ENCODE assay signal across 11 cellular contexts in genomic region chr3:187799942-187800637, GRCh38. TPM values are rescaled to one million over a fixed set of nuclear protein-coding genes. Genes with fewer than 3 reads are reported as not detected.
A peak's percentile ranks its signal among the peaks of the same experiment; 100 is the strongest.
DNase-seq lines count a peak whose midpoint lies in the region; ATAC-seq lines count a peak whose summit lies in the region.
"Had no signal": no experiment of that assay in that cellular context is flagged by ENCODE, and none has a peak within 500 bp of the region (broad histone marks: within the 10 kb centered on the region; RNA-seq: fewer than 3 reads in every experiment).

No MANE protein-coding gene starts in this region.

- peak overlapping the region; percentile 90 for H3K27ac Mint-ChIP-seq in activated T-helper 1 cell treated with anti-CD3 and anti-CD28 coated beads, Interleukin-12 subunit alpha, Interleukin-12 subunit beta, Interleukin-2, Interleukin-4 antibody, amounts not matched to agents 30 ng/mL and 10 ng/mL and 1 ng/mL, durations not matched to agents 14 hours and 24 hours and 36 hours

- H3K9me3 Mint-ChIP-seq in activated T-helper 1 cell treated with anti-CD3 and anti-CD28 coated beads, Interleukin-12 subunit alpha, Interleukin-12 subunit beta, Interleukin-2, Interleukin-4 antibody, amounts not matched to agents 30 ng/mL and 10 ng/mL and 1 ng/mL, durations not matched to agents 14 hours and 24 hours and 36 hours = peaks cover 11% of the 10 kb centered on the region

- H3K4me1 ChIP-seq in ACC112 (ENCODE audit: control insufficient read depth, insufficient read depth, low read length, unreplicated experiment) = no peaks in the 10 kb centered on the region

- H3K27ac ChIP-seq in ACC112 (ENCODE audit: low read depth, low read length) = no peak overlapping the region

- H3K36me3 ChIP-seq in ACC112 (ENCODE audit: insufficient read depth, low read length) = no peaks in the 10 kb centered on the region

- peak overlapping the region; percentile 48 for H2AFZ ChIP-seq in ACC112 (ENCODE audit: low read length, unreplicated experiment)

- no peaks in the 10 kb centered on the region for H3K27me3 Mint-ChIP-seq in activated T-helper 1 cell treated with anti-CD3 and anti-CD28 coated beads, Interleukin-12 subunit alpha, Interleukin-12 subunit beta, Interleukin-2, Interleukin-4 antibody, amounts not matched to agents 30 ng/mL and 10 ng/mL and 1 ng/mL, durations not matched to agents 14 hours and 24 hours and 36 hours (ENCODE audit: insufficient read depth)

- intact Hi-C loops in activated T-helper 1 cell treated with anti-CD3 and anti-CD28 coated beads, Interleukin-12 subunit alpha, Interleukin-12 subunit beta, Interleukin-2, Interleukin-4 antibody, amounts not matched to agents 30 ng/mL and 10 ng/mL and 1 ng/mL, durations not matched to agents 14 hours and 24 hours and 36 hours (cut with micrococcal nuclease) = loop anchor here (1.0 to 10.0 kb wide), 11 partner anchors 11 to 1525 kb away; partner anchors contain the start of gene LPP

- peaks cover 80% of the 10 kb centered on the region for H3K4me1 Mint-ChIP-seq in activated T-helper 1 cell treated with anti-CD3 and anti-CD28 coated beads, Interleukin-12 subunit alpha, Interleukin-12 subunit beta, Interleukin-2, Interleukin-4 antibody, amounts not matched to agents 30 ng/mL and 10 ng/mL and 1 ng/mL, durations not matched to agents 14 hours and 24 hours and 36 hours (ENCODE audit: low read depth)

- H3K4me3 ChIP-seq in ACC112 (ENCODE audit: low read depth, low read length) = no peak overlapping the region

- no peaks in the 10 kb centered on the region for H3K79me2 ChIP-seq in ACC112 (ENCODE audit: control insufficient read depth, insufficient read depth, low read length, unreplicated experiment)

- peaks cover 16% of the 10 kb centered on the region for H3K36me3 Mint-ChIP-seq in activated T-helper 1 cell treated with anti-CD3 and anti-CD28 coated beads, Interleukin-12 subunit alpha, Interleukin-12 subunit beta, Interleukin-2, Interleukin-4 antibody, amounts not matched to agents 30 ng/mL and 10 ng/mL and 1 ng/mL, durations not matched to agents 14 hours and 24 hours and 36 hours (ENCODE audit: low read depth)
- H3K36me3 Mint-ChIP-seq: CD14-positive monocyte had no signal

- no peak for DNase-seq in activated T-helper 1 cell treated with anti-CD3 and anti-CD28 coated beads, Interleukin-12 subunit alpha, Interleukin-12 subunit beta, Interleukin-2, Interleukin-4 antibody, amounts not matched to agents 30 ng/mL and 10 ng/mL and 1 ng/mL, durations not matched to agents 14 hours and 24 hours and 36 hours (ENCODE audit: low spot score)
- no peak for DNase-seq in effector CD4-positive, alpha-beta T cell
- DNase-seq in 8988T = no peak
- no peak for DNase-seq in stimulated activated naive CD4-positive, alpha-beta T cell treated with Interleukin-2 at 50 U/mL for 16 hours (lab: John Stamatoyannopoulos, UW)
- DNase-seq: kidney glomerular epithelial cell, substantia nigra had no signal

- H3K27me3 ChIP-seq in ACC112 (ENCODE audit: insufficient read depth, low read length) = peaks cover 21% of the 10 kb centered on the region; the same call in 1 of the 2 replicates

- ATAC-seq in GM19035 (IDR thresholded peaks at IDR 0.05; ENCODE audit: unreplicated experiment) (peak; percentile 46), HG03196 (IDR thresholded peaks at IDR 0.05; ENCODE audit: unreplicated experiment) (peak; percentile 46), GM18519 (IDR thresholded peaks at IDR 0.05; ENCODE audit: low FRiP score, unreplicated experiment) (no peak)

- H3K4me3 Mint-ChIP-seq in activated T-helper 1 cell treated with anti-CD3 and anti-CD28 coated beads, Interleukin-12 subunit alpha, Interleukin-12 subunit beta, Interleukin-2, Interleukin-4 antibody, amounts not matched to agents 30 ng/mL and 10 ng/mL and 1 ng/mL, durations not matched to agents 14 hours and 24 hours and 36 hours = peak overlapping the region; percentile 45
- H3K4me3 Mint-ChIP-seq: CD14-positive monocyte had no signal

RNA-seq across cellular contexts. Expression of gene BCL6, which starts 54.8 kb away (rescaled TPM):
- 38.8 and 42.1 TPM in 2 replicates for total RNA-seq in activated T-helper 1 cell treated with anti-CD3 and anti-CD28 coated beads, Interleukin-12 subunit alpha, Interleukin-12 subunit beta, Interleukin-2, Interleukin-4 antibody, amounts not matched to agents 30 ng/mL and 10 ng/mL and 1 ng/mL, durations not matched to agents 14 hours and 24 hours and 36 hours
